2 cellular contexts compared by ENCODE assay signal in the genomic region with DNA sequence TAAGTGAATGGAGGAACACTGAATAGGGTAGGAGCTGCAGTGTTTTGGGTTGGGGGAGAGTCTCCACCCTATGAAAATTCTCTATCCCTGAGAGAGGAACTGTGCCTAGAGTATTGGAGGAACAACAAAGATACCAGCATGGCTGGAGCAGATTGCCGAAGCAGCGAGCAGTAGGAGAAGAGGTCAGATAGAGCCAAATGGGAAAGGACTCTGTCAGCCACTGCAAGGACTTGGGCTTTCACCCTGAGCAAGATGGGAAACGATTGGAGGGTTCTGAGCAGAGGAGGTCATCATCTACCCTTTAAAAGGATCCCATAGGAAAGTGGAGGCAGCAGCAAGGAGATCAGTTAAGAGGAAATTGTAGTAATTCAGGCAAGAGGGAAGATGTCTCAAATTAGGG.
TF ChIP-seq lines count a peak whose summit lies in the region.

No MANE protein-coding gene starts in this region.

TF ChIP-seq in GM23338, 12 proteins besides CTCF, POLR2A, EP300 and RAD21 (continued from another document):
- TF ChIP-seq ZNF462 (CRISPR knock-in tag; IDR thresholded peaks at IDR 0.05) (no peak), ZNF114 (CRISPR knock-in tag; IDR thresholded peaks at IDR 0.05) (no peak), NANOG (IDR thresholded peaks at IDR 0.05; ENCODE audit: borderline replicate concordance) (no peak), JUNB (IDR thresholded peaks at IDR 0.05; ENCODE audit: unreplicated experiment) (no peak)

TF ChIP-seq in WTC11, 78 proteins besides CTCF, POLR2A, EP300 and RAD21 (continued from another document):
- no peak for TF ChIP-seq E2F4 (CRISPR knock-in tag; IDR thresholded peaks at IDR 0.05; ENCODE audit: borderline replicate concordance, low read depth)
- TF ChIP-seq ZNF317 (CRISPR knock-in tag; IDR thresholded peaks at IDR 0.05; ENCODE audit: borderline replicate concordance, low read depth) = no peak
- no peak for TF ChIP-seq ZSCAN18 (CRISPR knock-in tag; IDR thresholded peaks at IDR 0.05)
- no peak for TF ChIP-seq GABPB1 (CRISPR knock-in tag; IDR thresholded peaks at IDR 0.05)
- TF ChIP-seq KAT7 (CRISPR knock-in tag; IDR thresholded peaks at IDR 0.05; ENCODE audit: borderline replicate concordance) = no peak
- TF ChIP-seq TCF7 (CRISPR knock-in tag; IDR thresholded peaks at IDR 0.05; ENCODE audit: low read depth) = no peak
- no peak for TF ChIP-seq FOXJ3 (CRISPR knock-in tag; IDR thresholded peaks at IDR 0.05; ENCODE audit: borderline replicate concordance)
